ENCODE assay signal across 18 cellular contexts in the genomic region with DNA sequence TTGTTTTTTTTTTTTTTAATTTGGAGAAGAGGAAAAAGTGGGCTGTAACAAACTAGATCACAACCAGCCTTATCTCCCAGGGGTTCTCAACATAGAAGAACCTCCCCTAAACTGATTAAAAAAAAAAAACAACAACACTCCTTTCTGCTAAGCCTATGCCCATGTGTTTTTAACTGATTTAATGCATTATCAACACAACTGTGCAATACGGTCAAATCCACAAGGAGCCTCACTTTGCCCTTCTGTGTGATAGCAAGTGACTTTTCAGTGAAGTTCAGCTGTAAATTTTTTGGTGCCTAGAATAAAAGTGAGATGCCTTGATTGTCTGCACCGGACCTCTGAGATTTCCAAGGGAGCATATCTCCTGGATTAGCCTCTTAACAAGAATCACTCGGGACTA. TPM values are rescaled to one million over a fixed set of nuclear protein-coding genes. Genes with fewer than 3 reads are reported as not detected.
DNase-seq lines count a peak whose midpoint lies in the region; TF ChIP-seq lines count a peak whose summit lies in the region.
"Had no signal": no experiment of that assay in that cellular context is flagged by ENCODE, and none has a peak within 500 bp of the region (broad histone marks: within the 10 kb centered on the region; RNA-seq: fewer than 3 reads in every experiment).

No MANE protein-coding gene starts in this region.

- H3K36me3 ChIP-seq in spleen (no peaks in the 10 kb centered on the region), neuronal stem cell (replicated peaks in 1 of 2; ENCODE audit: control insufficient read depth in 2 of 2, insufficient read depth in 2 of 2, low read length in 2 of 2) (no peaks in the 10 kb centered on the region)
- H3K36me3 ChIP-seq: SJSA1 had no signal

- H3K4me1 Mint-ChIP-seq in activated naive CD8-positive, alpha-beta T cell treated with anti-CD3 and anti-CD28 coated beads for 36 hours = peaks cover 4% of the 10 kb centered on the region

- H3K4me2 ChIP-seq in neuronal stem cell (ENCODE audit: insufficient read depth, low read length, poor library complexity, severe bottlenecking) = no peak overlapping the region

- H3K27ac ChIP-seq in spleen (peak overlapping the region in 6 of 8 donors; percentile 24 to 70 (median 46)), neuronal stem cell (replicated peaks; ENCODE audit: low read length) (no peak overlapping the region)
- H3K27ac ChIP-seq: SJSA1 had no signal

- H3K9ac ChIP-seq in neuronal stem cell (ENCODE audit: low read depth, low read length, poor library complexity) = no peak overlapping the region

- H3K79me1 ChIP-seq in neuronal stem cell (ENCODE audit: low read depth, low read length) = no peaks in the 10 kb centered on the region

- H3K27ac Mint-ChIP-seq in activated naive CD8-positive, alpha-beta T cell treated with anti-CD3 and anti-CD28 coated beads for 36 hours = no peak overlapping the region

- peaks cover 5 to 37% (median 23%) of the 10 kb centered on the region in 6 donors for H3K4me1 ChIP-seq in spleen
- H3K4me1 ChIP-seq in neuronal stem cell (ENCODE audit: control insufficient read depth in 2 of 2, insufficient read depth in 1 of 2, low read depth in 1 of 2, low read length in 2 of 2) = peaks cover 2 to 7% of the 10 kb centered on the region in 2 donors

- no peak overlapping the region for H2BK120ac ChIP-seq in neuronal stem cell (ENCODE audit: low read depth, low read length)

- H3K4me3 ChIP-seq in spleen (peak overlapping the region in 7 of 8 donors; percentile 1 to 65 (median 36)), neuronal stem cell (ENCODE audit: low read length in 2 of 2) (no peak overlapping the region)
- H3K4me3 ChIP-seq: SJSA1 had no signal

- H3K27me3 ChIP-seq in spleen (replicated peaks in 1 of 7) (peaks cover 3 to 52% (median 24%) of the 10 kb centered on the region in 7 donors), neuronal stem cell (ENCODE audit: control insufficient read depth in 3 of 3, insufficient read depth in 3 of 3, low read depth in 1 of 3, low read length in 3 of 3) (peaks cover 3 to 68% (median 36%) of the 10 kb centered on the region in 3 experiments)

- DNase-seq in GM13976 (ENCODE audit: low spot score) (peak; percentile 25), NAMALWA (ENCODE audit: low spot score) (peak; percentile 16), germinal center (ENCODE audit: low spot score) (peak; percentile 44), spleen (no peak), D341Med (ENCODE audit: low spot score) (no peak), neuronal stem cell (ENCODE audit: low spot score) (no peak), NCI-H1092 (lab: John Stamatoyannopoulos, UW) (no peak)
- DNase-seq in activated naive CD8-positive, alpha-beta T cell treated with anti-CD3 and anti-CD28 coated beads for 36 hours = no peak
- DNase-seq: activated effector memory CD4-positive, alpha-beta T cell treated with Interleukin-2 at 50 U/mL for 16 hours; AML-193; anterior cingulate cortex; DND-41; mesenchymal stem cell; MV-4-11; substantia nigra had no signal

- no peak for TF ChIP-seq POLR2A in spleen (IDR thresholded peaks at IDR 0.05)

- H2BK15ac ChIP-seq in neuronal stem cell (ENCODE audit: low read length) = no peak overlapping the region

- no peak for TF ChIP-seq CTCF in GM13976 (IDR thresholded peaks at IDR 0.05; ENCODE audit: borderline replicate concordance, control extremely low read depth, extremely low read depth, insufficient read depth, missing control alignments)
- TF ChIP-seq CTCF in spleen (IDR thresholded peaks at IDR 0.05 in 8 of 11, conservative IDR thresholded peaks at IDR 0.05 in 3 of 11) = no peak

- H3K36me3 Mint-ChIP-seq in activated naive CD8-positive, alpha-beta T cell treated with anti-CD3 and anti-CD28 coated beads for 36 hours = no peaks in the 10 kb centered on the region

- no peak overlapping the region for H3K4me3 Mint-ChIP-seq in activated naive CD8-positive, alpha-beta T cell treated with anti-CD3 and anti-CD28 coated beads for 36 hours

- 33 to 44% (median 44%) methylated on average over 3 of the region's 3 CpGs for WGBS in spleen, 5 donors
- WGBS in neuronal stem cell (ENCODE audit: extremely low coverage in 2 of 2, insufficient read length in 2 of 2, insufficient replicate concordance in 1 of 2), 2 donors = no CpG with 5 or more reads among the region's 3 CpGs

- no peak overlapping the region for H3K14ac ChIP-seq in neuronal stem cell (ENCODE audit: low read length)

- no peak overlapping the region for H2BK5ac ChIP-seq in neuronal stem cell (ENCODE audit: low read length)

- H2BK12ac ChIP-seq in neuronal stem cell (ENCODE audit: low read length) = no peak overlapping the region

- no peak overlapping the region for H4K91ac ChIP-seq in neuronal stem cell (ENCODE audit: low read depth, low read length, poor library complexity)

- no peak overlapping the region for H3K18ac ChIP-seq in neuronal stem cell (ENCODE audit: low read length)

- H2AFZ ChIP-seq in neuronal stem cell (ENCODE audit: low read length) = no peak overlapping the region

- no peak overlapping the region for H4K8ac ChIP-seq in neuronal stem cell (ENCODE audit: low read depth, low read length)

- H2AK5ac ChIP-seq in neuronal stem cell (ENCODE audit: low read depth, low read length) = no peak overlapping the region

- no peaks in the 10 kb centered on the region for H3K9me3 ChIP-seq in spleen
- no peaks in the 10 kb centered on the region for H3K9me3 ChIP-seq in neuronal stem cell (replicated peaks in 1 of 2; ENCODE audit: control insufficient read depth in 2 of 2, insufficient read depth in 1 of 2, low read depth in 1 of 2, low read length in 2 of 2)
- H3K9me3 ChIP-seq: SJSA1 had no signal

- H3K9me3 Mint-ChIP-seq in activated naive CD8-positive, alpha-beta T cell treated with anti-CD3 and anti-CD28 coated beads for 36 hours = no peaks in the 10 kb centered on the region

- H3K23ac ChIP-seq in neuronal stem cell (ENCODE audit: low read depth, low read length, poor library complexity) = no peak overlapping the region

- in situ Hi-C loops in GM13976 (cut with MboI; ENCODE audit: low sequenced_read_pairs, unreplicated experiment) = no loop called here

- H3K4ac ChIP-seq in neuronal stem cell (ENCODE audit: low read length) = no peak overlapping the region

- peaks cover 37% of the 10 kb centered on the region for H3K27me3 Mint-ChIP-seq in activated naive CD8-positive, alpha-beta T cell treated with anti-CD3 and anti-CD28 coated beads for 36 hours

- intact Hi-C loops in spleen (cut with DNase I; ENCODE audit: low total_unique reads) = no loop called here

RNA-seq across cellular contexts. Expression of a gene that starts 0.6 kb away (rescaled TPM):
- 100 to 1,000 TPM in 6 of 7 donors, 10 to 100 TPM in 1; 59.0 to 135 (median 114) TPM for total RNA-seq in spleen
- 10 to 100 TPM in 2 of 3 donors, 1 to 10 TPM in 1; 9.6 to 29.9 (median 23.3) TPM for polyA plus RNA-seq in spleen
- total RNA-seq in activated naive CD8-positive, alpha-beta T cell treated with anti-CD3 and anti-CD28 coated beads for 36 hours = not detected
- polyA plus RNA-seq in neuronal stem cell (2013, experiment 1 of 2) = 0.26 TPM
- polyA plus RNA-seq in neuronal stem cell (2013, experiment 2 of 2) = 0.24 TPM
- total RNA-seq: activated CD8-positive, alpha-beta memory T cell treated with anti-CD3 and anti-CD28 coated beads for 36 hours; dermis microvascular lymphatic vessel endothelial cell had no signal

RNA-seq across cellular contexts. Expression of a gene that starts 32.2 kb away (rescaled TPM):
- 10 to 100 TPM; 23.6 to 29.2 (median 27.1) TPM for total RNA-seq in spleen
- 10 to 100 TPM; 14.7 to 24.7 (median 19.9) TPM for polyA plus RNA-seq in spleen
- 10 to 100 TPM; 37.5 to 44.9 TPM for total RNA-seq in activated naive CD8-positive, alpha-beta T cell treated with anti-CD3 and anti-CD28 coated beads for 36 hours
- 34.5 TPM for polyA plus RNA-seq in neuronal stem cell (2013, experiment 1 of 2)
- 35.7 TPM for polyA plus RNA-seq in neuronal stem cell (2013, experiment 2 of 2)

Comparison
In these comparisons a context has a peak if more than half of its experiments do, and no peak if none do; other contexts are left out.
1. DNase-seq: peak in GM13976 (single experiment), NAMALWA (single experiment) and germinal center (single experiment); none in spleen (single experiment), activated naive CD8-positive, alpha-beta T cell treated with anti-CD3 and anti-CD28 coated beads for 36 hours (single experiment), D341Med (single experiment), neuronal stem cell (single experiment) and NCI-H1092 (single experiment).
2. H3K4me3 ChIP-seq: peak in spleen (7 of 8); none in neuronal stem cell (0 of 2).
3. RNA of a gene that starts 0.6 kb away (total RNA-seq): 59.0 to 135 TPM in spleen; not detected in activated naive CD8-positive, alpha-beta T cell treated with anti-CD3 and anti-CD28 coated beads for 36 hours; every median in the first group is over 10 times any median in the second.